Comparison of ENCODE assay signal across 25 cellular contexts in genomic region chr9:109591691-109592090, GRCh38.
"Had no signal": no experiment of that assay in that cellular context is flagged by ENCODE, and none has a peak within 500 bp of the region (broad histone marks: within the 10 kb centered on the region; RNA-seq: fewer than 3 reads in every experiment).

No MANE protein-coding gene starts in this region.

- H3K4me3 ChIP-seq: adrenal gland, cardiac muscle cell, PC-9, SK-N-MC had no signal

- H3K9me3 ChIP-seq: adrenal gland had no signal

- H3K36me3 ChIP-seq: adrenal gland, cardiac muscle cell had no signal

- ATAC-seq: activated CD4-positive, alpha-beta T cell treated with anti-CD3 and anti-CD28 coated beads for 36 hours; activated CD4-positive, CD25-positive, alpha-beta regulatory T cell treated with anti-CD3 and anti-CD28 coated beads, Interleukin-2, amount 50 U/mL, for 24 hours; activated CD8-positive, alpha-beta T cell treated with anti-CD3 and anti-CD28 coated beads, Interleukin-2, amount 10 ng/mL, durations not matched to agents 7 days and 5 days; activated naive CD4-positive, alpha-beta T cell treated with anti-CD3 and anti-CD28 coated beads, Interleukin-2, amount 50 U/mL, for 72 hours; WTC11 had no signal

- H3K27ac ChIP-seq: adrenal gland, cardiac muscle cell, KMS-11, PC-9, SK-N-MC had no signal

- DNase-seq: activated CD4-positive, alpha-beta T cell treated with anti-CD3 and anti-CD28 coated beads for 36 hours; activated CD4-positive, alpha-beta T cell treated with anti-CD3 and anti-CD28 coated beads, Interleukin-2, amount 10 ng/mL, durations not matched to agents 7 days and 5 days; activated CD4-positive, alpha-beta T cell treated with anti-CD3 and anti-CD28 coated beads, Interleukin-2, amount 50 U/mL, for 48 hours; activated CD8-positive, alpha-beta T cell treated with anti-CD3 and anti-CD28 coated beads, Interleukin-2, amount 10 ng/mL, durations not matched to agents 7 days and 5 days; activated gamma-delta T cell treated with Interleukin-2 at 50 U/mL for 16 hours; activated naive CD4-positive, alpha-beta T cell treated with anti-CD3 and anti-CD28 coated beads for 36 hours; activated T-cell treated with anti-CD3 and anti-CD28 coated beads, Interleukin-2, amount 50 U/mL, for 24 hours; adrenal gland; MM.1S; MV-4-11; NCI-H1092; NCI-H1436 treated with DMSO at 0.1 percent for 48 hours; NCI-H1694 treated with DMSO at 0.1 percent for 48 hours; NCI-H2171 treated with DMSO at 0.1 percent for 48 hours; NCI-H2227 treated with DMSO at 0.1 percent for 48 hours; NCI-H510A treated with DMSO at 0.1 percent for 48 hours; PC-9; Right ventricle myocardium superior; T1000 had no signal

- H3K4me1 ChIP-seq: adrenal gland had no signal

- H3K27me3 ChIP-seq: adrenal gland, cardiac muscle cell had no signal
